In the genomic region with DNA sequence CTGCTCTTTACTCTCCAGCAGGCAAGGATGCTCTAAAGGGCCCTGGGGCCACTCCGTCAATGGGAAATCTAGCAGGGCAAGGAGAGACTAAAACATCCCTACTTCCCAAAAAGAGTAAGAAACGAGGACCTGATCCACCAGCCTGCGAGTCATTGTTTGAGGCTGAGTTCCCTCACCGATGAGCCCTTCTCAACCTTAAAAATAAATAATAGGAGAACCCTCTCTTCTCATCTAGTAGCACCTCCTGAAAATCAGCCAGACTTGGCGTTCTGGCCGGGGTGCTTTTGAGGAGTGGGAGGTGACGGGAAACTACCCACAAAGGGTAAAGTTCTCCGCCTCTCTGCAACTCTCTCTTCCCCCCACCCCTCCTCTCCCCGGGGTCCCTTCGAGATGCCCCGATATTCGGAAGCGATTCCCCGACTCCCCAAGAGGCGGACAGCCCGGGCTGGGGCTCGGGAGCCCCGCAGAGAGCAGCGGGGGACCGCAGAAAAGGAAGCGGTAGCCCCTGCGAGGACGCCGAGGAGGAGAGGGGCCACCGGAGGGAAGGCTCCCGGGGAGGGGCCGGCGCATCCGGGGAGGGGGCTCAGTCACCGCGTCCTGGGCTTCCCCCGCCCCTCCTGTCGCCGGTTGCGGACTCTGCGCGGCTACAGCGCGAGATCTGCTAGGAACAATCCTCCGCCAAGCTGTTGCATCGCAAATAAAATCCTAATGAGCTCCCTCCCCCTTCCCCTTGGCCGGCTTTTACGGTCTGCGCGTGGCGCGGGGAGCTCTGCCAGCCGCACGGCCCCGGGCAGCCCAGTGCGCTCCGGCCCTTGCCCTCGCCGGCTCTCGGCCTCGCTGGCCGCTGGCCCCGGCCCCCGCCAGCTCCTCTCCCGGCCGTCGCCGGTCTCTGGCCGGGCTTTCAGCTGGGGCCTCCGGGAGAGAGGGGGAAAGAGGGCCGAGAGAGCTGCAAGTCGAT, we compare ENCODE assay signal across 8 cellular contexts. TPM values are rescaled to one million over a fixed set of nuclear protein-coding genes. Genes with fewer than 3 reads are reported as not detected.
DNase-seq lines count a peak whose midpoint lies in the region; ATAC-seq and TF ChIP-seq lines count a peak whose summit lies in the region.

No MANE protein-coding gene starts in this region.

- no peak overlapping the region for H2BK120ac ChIP-seq in IMR-90 (ENCODE audit: low read depth, low read length)

- H3K36me3 Mint-ChIP-seq in CD14-positive monocyte, result no peaks in the 10 kb centered on the region
- H3K36me3 Mint-ChIP-seq in progenitor cell of endocrine pancreas (ENCODE audit: insufficient read depth), result no peaks in the 10 kb centered on the region

- H3K9me1 ChIP-seq in IMR-90 (ENCODE audit: insufficient read depth, low read length), result no peaks in the 10 kb centered on the region; the same call in 1 of the 2 replicates

- no peak for TF ChIP-seq CTCF in IMR-90 (conservative IDR thresholded peaks at IDR 0.05; ENCODE audit: low read depth, low read length)
- TF ChIP-seq CTCF in lower leg skin (IDR thresholded peaks at IDR 0.05), result no peak
- no peak for TF ChIP-seq CTCF in CD14-positive monocyte (IDR thresholded peaks at IDR 0.05)
- no peak for TF ChIP-seq CTCF in progenitor cell of endocrine pancreas (IDR thresholded peaks at IDR 0.05; ENCODE audit: unreplicated experiment)
- TF ChIP-seq CTCF in GM10266 (IDR thresholded peaks at IDR 0.05; ENCODE audit: control insufficient read depth, insufficient read depth, low read depth, missing control alignments), result no peak

- H2BK15ac ChIP-seq in IMR-90 (ENCODE audit: low read depth, low read length), result no peak overlapping the region

- H3K4me3 ChIP-seq in BLaER1 (peak overlapping the region; percentile 31), IMR-90 (ENCODE audit: insufficient read depth, low read depth, low read length) (peak overlapping the region; percentile 38), adipocyte (ENCODE audit: low read length) (peak overlapping the region; percentile 78), lower leg skin (ENCODE audit: low read depth, poor library complexity, severe bottlenecking) (peak overlapping the region; percentile 17)

- in situ Hi-C loops in IMR-90 (cut with MboI; ENCODE audit: low sequenced_read_pairs), result loop anchor here (10.0 kb wide), 1 partner anchor 460 kb away; no protein-coding TSS in a partner anchor

- H3K36me3 ChIP-seq in BLaER1 (no peaks in the 10 kb centered on the region), IMR-90 (ENCODE audit: control insufficient read depth, insufficient read depth, low read length) (no peaks in the 10 kb centered on the region), adipocyte (ENCODE audit: control insufficient read depth, insufficient read depth, low read length, severe bottlenecking) (no peaks in the 10 kb centered on the region)

- H3K27me3 ChIP-seq in BLaER1, result peaks cover 100% of the 10 kb centered on the region
- H3K27me3 ChIP-seq in IMR-90 (ENCODE audit: control insufficient read depth, insufficient read depth, low read length), result peaks cover 98% of the 10 kb centered on the region
- peaks cover 83% of the 10 kb centered on the region for H3K27me3 ChIP-seq in adipocyte (replicated peaks; ENCODE audit: control insufficient read depth, insufficient read depth, low read length)

- peak; percentile 72 for ATAC-seq in IMR-90 (ENCODE audit: low read depth)

- no peaks in the 10 kb centered on the region for H3K9me3 ChIP-seq in BLaER1
- H3K9me3 ChIP-seq in IMR-90 (ENCODE audit: control insufficient read depth, insufficient read depth, low read length), result peaks cover 18% of the 10 kb centered on the region
- H3K9me3 ChIP-seq in adipocyte (ENCODE audit: control insufficient read depth, low read length), result no peaks in the 10 kb centered on the region

- DNase-seq in IMR-90 (no peak), adipocyte (ENCODE audit: low read depth) (peak; percentile 33), lower leg skin (ENCODE audit: low spot score in 2 of 2) (no peak), CD14-positive monocyte (ENCODE audit: low spot score) (no peak), SKM-1 treated with dmso at 0.1 percent for 144 hours (lab: John Stamatoyannopoulos, UW; ENCODE audit: unreplicated experiment) (no peak), progenitor cell of endocrine pancreas (ENCODE audit: low spot score, unreplicated experiment) (no peak), GM10266 (ENCODE audit: extremely low spot score) (no peak)

- CTCF ChIA-PET in IMR-90 (lab: Yijun Ruan, JAX), result interaction anchor here (0.9 kb wide), 1 partner anchor 288 kb away, joined by 3 read pairs; no protein-coding TSS in a partner anchor

- no peak for TF ChIP-seq RAD21 in IMR-90 (IDR thresholded peaks at IDR 0.05; ENCODE audit: low read length)

- peaks cover 11% of the 10 kb centered on the region; the same call in 1 of the 2 replicates for H3K4me1 ChIP-seq in BLaER1
- H3K4me1 ChIP-seq in IMR-90 (ENCODE audit: control insufficient read depth, insufficient read depth, low read length), result no peaks in the 10 kb centered on the region; the same call in 1 of the 2 replicates
- H3K4me1 ChIP-seq in adipocyte (ENCODE audit: control insufficient read depth, insufficient read depth, low read length), result no peaks in the 10 kb centered on the region

- H3K14ac ChIP-seq in IMR-90 (replicated peaks; ENCODE audit: low read depth, low read length), result no peak overlapping the region

- POLR2A ChIA-PET in IMR-90 (lab: Charles Lee; ENCODE audit: unreplicated experiment), result no interaction called here

- TF ChIP-seq POLR2A in IMR-90 (IDR thresholded peaks at IDR 0.05; ENCODE audit: low read depth, low read length) (no peak), lower leg skin (IDR thresholded peaks at IDR 0.05) (no peak)

- WGBS in IMR-90 (ENCODE audit: extremely low coverage in 2 of 2, insufficient read length in 1 of 2), 2 experiments, result 0% methylated on average over 7 of the region's 67 CpGs; no CpG with 5 or more reads in 1 of the 2 experiments
- WGBS in lower leg skin, 2 donors, result 2 to 4% methylated on average over 56 to 62 of the region's 67 CpGs

- H4K20me1 ChIP-seq in BLaER1 (peaks cover 99% of the 10 kb centered on the region), IMR-90 (ENCODE audit: insufficient read depth, low read length) (peaks cover 12% of the 10 kb centered on the region; the same call in 1 of the 2 replicates)

- H4K5ac ChIP-seq in IMR-90 (ENCODE audit: low read depth, low read length), result no peak overlapping the region

- H2AK5ac ChIP-seq in IMR-90 (ENCODE audit: low read depth, low read length), result no peak overlapping the region

- no peaks in the 10 kb centered on the region for H3K79me1 ChIP-seq in IMR-90 (ENCODE audit: low read depth in 1 of 2, low read length in 2 of 2)

- H4K91ac ChIP-seq in IMR-90 (ENCODE audit: insufficient read depth, low read depth, low read length), result no peak overlapping the region

- H3K27ac ChIP-seq in BLaER1, result no peak overlapping the region
- H3K27ac ChIP-seq in IMR-90 (ENCODE audit: insufficient read depth, low read length), result no peak overlapping the region

- H3K9ac ChIP-seq in BLaER1 (no peak overlapping the region), IMR-90 (ENCODE audit: low read depth, low read length) (no peak overlapping the region), adipocyte (ENCODE audit: low read length) (peak overlapping the region; percentile 66)

- H3K27me3 Mint-ChIP-seq in CD14-positive monocyte (ENCODE audit: low read depth in 3 of 3) (peaks cover 89 to 98% (median 95%) of the 10 kb centered on the region in 3 donors), progenitor cell of endocrine pancreas (peaks cover 93% of the 10 kb centered on the region)

- no peak overlapping the region for H2AK9ac ChIP-seq in IMR-90 (replicated peaks; ENCODE audit: low read depth, low read length, poor library complexity)

- no peak overlapping the region for H3K4ac ChIP-seq in IMR-90 (ENCODE audit: low read depth, low read length)

- H3K18ac ChIP-seq in IMR-90 (ENCODE audit: low read depth, low read length), result no peak overlapping the region

- H3K4me1 Mint-ChIP-seq in CD14-positive monocyte (peaks cover 8% of the 10 kb centered on the region), progenitor cell of endocrine pancreas (ENCODE audit: low read depth) (peaks cover 4% of the 10 kb centered on the region)

- no peak overlapping the region for H2BK20ac ChIP-seq in IMR-90 (ENCODE audit: low read depth, low read length)

- H3K27ac Mint-ChIP-seq in CD14-positive monocyte, result no peak overlapping the region
- no peak overlapping the region for H3K27ac Mint-ChIP-seq in progenitor cell of endocrine pancreas

- intact Hi-C loops in IMR-90 (cut with micrococcal nuclease), result no loop called here
- intact Hi-C loops in lower leg skin (cut with DNase I; ENCODE audit: low total_unique reads), result no loop called here
- intact Hi-C loops in CD14-positive monocyte (cut with micrococcal nuclease), result no loop called here

- H3K23ac ChIP-seq in IMR-90 (ENCODE audit: low read depth, low read length), result 0 out of 2 replicates have a peak overlapping the region, but pooled peaks have one; percentile 51

- H3K56ac ChIP-seq in IMR-90 (ENCODE audit: extremely low read depth, insufficient read depth, low read length), result no peak overlapping the region

- H3K9me3 Mint-ChIP-seq in CD14-positive monocyte (peaks cover 0 to 12% (median 2%) of the 10 kb centered on the region in 7 donors), progenitor cell of endocrine pancreas (ENCODE audit: low read depth) (no peaks in the 10 kb centered on the region)

- H3K4me3 Mint-ChIP-seq in CD14-positive monocyte (peak overlapping the region in 1 of 2 donors; percentile 88), progenitor cell of endocrine pancreas (ENCODE audit: low read depth) (no peak overlapping the region)

- no peak overlapping the region for H4K8ac ChIP-seq in IMR-90 (ENCODE audit: low read depth in 2 of 2, low read length in 2 of 2)

- H2BK5ac ChIP-seq in IMR-90 (ENCODE audit: low read depth, low read length, poor library complexity, severe bottlenecking), result no peak overlapping the region

- peak overlapping the region; percentile 46 for H3K4me2 ChIP-seq in BLaER1
- peak overlapping the region; percentile 91 for H3K4me2 ChIP-seq in IMR-90 (ENCODE audit: low read depth, low read length)

- dilution Hi-C loops in IMR-90 (cut with HindIII; ENCODE audit: low sequenced_read_pairs, unreplicated experiment), result no loop called here

- no TSS peak for BruUV-seq in IMR-90 (replicated peaks; lab: Mats Ljungman, UMichigan)

- peak overlapping the region; percentile 64 for H2AFZ ChIP-seq in IMR-90 (replicated peaks; ENCODE audit: low read length, poor library complexity)

RNA-seq across cellular contexts. Expression of a gene that starts 1.3 kb away (rescaled TPM):
- total RNA-seq in IMR-90 (2012; rRNA removed) (under 0.01 TPM in 1 of 2 replicates, not detected in the other), lower leg skin (under 1 TPM in 2 of 4 donors, not detected in 2; 0.07 to 0.29 TPM), progenitor cell of endocrine pancreas (0.18 TPM in 1 of 2 replicates, not detected in the other)
- polyA plus RNA-seq in IMR-90 (2012; rRNA removed) (0.05 and 0.07 TPM in 2 replicates), CD14-positive monocyte (not detected)
- polyA plus RNA-seq in IMR-90 (2012; cell fraction: cytosol; rRNA removed), result 0.01 and 0.04 TPM in 2 replicates
- polyA plus RNA-seq in IMR-90 (2012; cell fraction: nucleus; rRNA removed; ENCODE audit: low replicate concordance), result 0.03 and 0.10 TPM in 2 replicates

RNA-seq across cellular contexts. Expression of a gene that starts 9.7 kb away (rescaled TPM):
- total RNA-seq in IMR-90 (2012; rRNA removed) (0.54 and 0.56 TPM in 2 replicates), lower leg skin (1 to 10 TPM in 1 of 4 donors, not detected in 3; 1.4 TPM), progenitor cell of endocrine pancreas (1.1 and 3.7 TPM in 2 replicates)
- polyA plus RNA-seq in IMR-90 (2012; rRNA removed) (5.3 and 6.2 TPM in 2 replicates), CD14-positive monocyte (not detected)
- 2.2 and 6.0 TPM in 2 replicates for polyA plus RNA-seq in IMR-90 (2012; cell fraction: cytosol; rRNA removed)
- polyA plus RNA-seq in IMR-90 (2012; cell fraction: nucleus; rRNA removed; ENCODE audit: low replicate concordance), result 3.2 and 4.6 TPM in 2 replicates

RNA-seq across cellular contexts. Expression of a gene that starts 14.0 kb away (rescaled TPM):
- total RNA-seq in IMR-90 (2012; rRNA removed) (1.8 and 3.3 TPM in 2 replicates), lower leg skin (10 to 100 TPM in 1 of 4 donors, 1 to 10 TPM in 3; 1.3 to 11.5 (median 5.3) TPM), progenitor cell of endocrine pancreas (0.55 and 1.5 TPM in 2 replicates)
- polyA plus RNA-seq in IMR-90 (2012; rRNA removed) (6.7 and 7.5 TPM in 2 replicates), CD14-positive monocyte (not detected)
- 5.2 and 6.4 TPM in 2 replicates for polyA plus RNA-seq in IMR-90 (2012; cell fraction: cytosol; rRNA removed)
- 1.8 and 2.6 TPM in 2 replicates for polyA plus RNA-seq in IMR-90 (2012; cell fraction: nucleus; rRNA removed; ENCODE audit: low replicate concordance)

RNA-seq across cellular contexts. Expression of a gene that starts 20.0 kb away (rescaled TPM):
- total RNA-seq in IMR-90 (2012; rRNA removed) (11.1 and 11.9 TPM in 2 replicates), lower leg skin (1 to 10 TPM in 1 of 4 donors, under 1 TPM in 3; 0.27 to 4.6 (median 0.45) TPM), progenitor cell of endocrine pancreas (0.96 and 3.1 TPM in 2 replicates)
- polyA plus RNA-seq in IMR-90 (2012; rRNA removed) (42.2 and 48.1 TPM in 2 replicates), CD14-positive monocyte (not detected)
- polyA plus RNA-seq in IMR-90 (2012; cell fraction: cytosol; rRNA removed), result 66.4 and 75.0 TPM in 2 replicates
- 27.7 and 38.2 TPM in 2 replicates for polyA plus RNA-seq in IMR-90 (2012; cell fraction: nucleus; rRNA removed; ENCODE audit: low replicate concordance)

RNA-seq across cellular contexts. Expression of a gene that starts 31.2 kb away (rescaled TPM):
- total RNA-seq in IMR-90 (2012; rRNA removed), result 0.54 and 0.56 TPM in 2 replicates
- 18.0 and 18.1 TPM in 2 replicates for polyA plus RNA-seq in IMR-90 (2012; rRNA removed)
- 19.7 and 32.7 TPM in 2 replicates for polyA plus RNA-seq in IMR-90 (2012; cell fraction: cytosol; rRNA removed)
- polyA plus RNA-seq in IMR-90 (2012; cell fraction: nucleus; rRNA removed; ENCODE audit: low replicate concordance), result 13.4 and 16.5 TPM in 2 replicates
- under 1 TPM in 2 of 4 donors, not detected in 2; 0.15 to 0.55 TPM for total RNA-seq in lower leg skin
- not detected for polyA plus RNA-seq in CD14-positive monocyte
- total RNA-seq in progenitor cell of endocrine pancreas, result 2.1 and 5.6 TPM in 2 replicates

Comparison
In these comparisons a context has a peak if more than half of its experiments do, and no peak if none do; other contexts are left out.
1. H3K4me3 ChIP-seq: peak in every context shown above with its lines; median percentile 78 in adipocyte; 38 in IMR-90; 31 in BLaER1; 17 in lower leg skin.